1 cellular context compared by ENCODE assay signal in the genomic region with DNA sequence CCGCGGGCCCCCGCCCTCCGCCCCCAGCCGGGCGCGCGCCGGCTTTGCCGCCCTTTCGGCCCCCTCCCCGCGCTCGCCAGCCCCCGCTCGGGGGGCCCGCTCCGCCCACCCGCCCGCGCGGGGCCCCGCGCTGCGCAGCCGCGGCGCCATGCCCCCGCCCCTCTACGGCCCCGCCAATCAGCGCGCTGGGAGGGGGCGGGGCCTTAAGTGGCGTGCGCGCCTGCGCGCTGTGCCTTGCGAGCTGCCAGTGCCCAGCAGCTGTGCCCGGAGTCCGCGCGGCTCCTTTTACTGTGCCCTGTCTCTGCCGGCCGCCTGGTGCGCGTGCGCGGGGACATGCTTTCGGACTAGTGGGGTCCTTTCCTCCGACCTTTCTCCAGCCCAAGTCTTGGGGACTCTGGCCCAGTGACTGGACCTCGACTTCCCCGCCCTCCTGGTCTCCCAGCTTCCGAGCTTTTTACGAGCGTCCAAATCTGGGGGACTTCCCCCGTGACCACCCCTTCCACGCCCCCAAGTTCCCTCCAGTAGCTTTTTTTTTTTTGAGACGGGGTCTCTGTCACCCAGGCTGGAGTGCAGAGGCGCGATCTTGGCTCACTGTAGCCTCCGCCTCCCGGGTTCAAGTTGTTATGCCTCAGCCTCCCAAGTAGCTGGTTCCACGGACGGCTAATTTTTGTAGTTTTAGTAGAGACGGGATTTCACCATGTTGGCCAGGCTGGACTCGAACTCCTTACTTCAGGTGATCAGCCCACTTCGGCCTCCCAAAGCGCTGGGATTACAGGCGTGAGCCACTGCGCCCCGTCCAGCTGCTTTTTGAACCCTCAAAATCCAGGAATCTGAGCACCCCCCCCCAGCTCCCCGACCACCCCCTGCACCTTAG.
TF ChIP-seq lines count a peak whose summit lies in the region.

A gene with protein sequence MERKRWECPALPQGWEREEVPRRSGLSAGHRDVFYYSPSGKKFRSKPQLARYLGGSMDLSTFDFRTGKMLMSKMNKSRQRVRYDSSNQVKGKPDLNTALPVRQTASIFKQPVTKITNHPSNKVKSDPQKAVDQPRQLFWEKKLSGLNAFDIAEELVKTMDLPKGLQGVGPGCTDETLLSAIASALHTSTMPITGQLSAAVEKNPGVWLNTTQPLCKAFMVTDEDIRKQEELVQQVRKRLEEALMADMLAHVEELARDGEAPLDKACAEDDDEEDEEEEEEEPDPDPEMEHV (minus strand): TSS at position 111 of the 874 bp plus-strand sequence. CDS start 234 bp downstream, outside the sequence.

TF ChIP-seq in HepG2, 621 proteins besides CTCF, POLR2A, EP300 and RAD21 (continued from another document):
- TF ChIP-seq, protein P1, sequence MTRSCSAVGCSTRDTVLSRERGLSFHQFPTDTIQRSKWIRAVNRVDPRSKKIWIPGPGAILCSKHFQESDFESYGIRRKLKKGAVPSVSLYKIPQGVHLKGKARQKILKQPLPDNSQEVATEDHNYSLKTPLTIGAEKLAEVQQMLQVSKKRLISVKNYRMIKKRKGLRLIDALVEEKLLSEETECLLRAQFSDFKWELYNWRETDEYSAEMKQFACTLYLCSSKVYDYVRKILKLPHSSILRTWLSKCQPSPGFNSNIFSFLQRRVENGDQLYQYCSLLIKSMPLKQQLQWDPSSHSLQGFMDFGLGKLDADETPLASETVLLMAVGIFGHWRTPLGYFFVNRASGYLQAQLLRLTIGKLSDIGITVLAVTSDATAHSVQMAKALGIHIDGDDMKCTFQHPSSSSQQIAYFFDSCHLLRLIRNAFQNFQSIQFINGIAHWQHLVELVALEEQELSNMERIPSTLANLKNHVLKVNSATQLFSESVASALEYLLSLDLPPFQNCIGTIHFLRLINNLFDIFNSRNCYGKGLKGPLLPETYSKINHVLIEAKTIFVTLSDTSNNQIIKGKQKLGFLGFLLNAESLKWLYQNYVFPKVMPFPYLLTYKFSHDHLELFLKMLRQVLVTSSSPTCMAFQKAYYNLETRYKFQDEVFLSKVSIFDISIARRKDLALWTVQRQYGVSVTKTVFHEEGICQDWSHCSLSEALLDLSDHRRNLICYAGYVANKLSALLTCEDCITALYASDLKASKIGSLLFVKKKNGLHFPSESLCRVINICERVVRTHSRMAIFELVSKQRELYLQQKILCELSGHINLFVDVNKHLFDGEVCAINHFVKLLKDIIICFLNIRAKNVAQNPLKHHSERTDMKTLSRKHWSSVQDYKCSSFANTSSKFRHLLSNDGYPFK (CRISPR knock-in tag; IDR thresholded peaks at IDR 0.05; ENCODE audit: borderline replicate concordance): no peak
- TF ChIP-seq, protein P2, sequence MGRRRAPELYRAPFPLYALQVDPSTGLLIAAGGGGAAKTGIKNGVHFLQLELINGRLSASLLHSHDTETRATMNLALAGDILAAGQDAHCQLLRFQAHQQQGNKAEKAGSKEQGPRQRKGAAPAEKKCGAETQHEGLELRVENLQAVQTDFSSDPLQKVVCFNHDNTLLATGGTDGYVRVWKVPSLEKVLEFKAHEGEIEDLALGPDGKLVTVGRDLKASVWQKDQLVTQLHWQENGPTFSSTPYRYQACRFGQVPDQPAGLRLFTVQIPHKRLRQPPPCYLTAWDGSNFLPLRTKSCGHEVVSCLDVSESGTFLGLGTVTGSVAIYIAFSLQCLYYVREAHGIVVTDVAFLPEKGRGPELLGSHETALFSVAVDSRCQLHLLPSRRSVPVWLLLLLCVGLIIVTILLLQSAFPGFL (CRISPR knock-in tag; IDR thresholded peaks at IDR 0.05): no peak
- TF ChIP-seq, protein P3, sequence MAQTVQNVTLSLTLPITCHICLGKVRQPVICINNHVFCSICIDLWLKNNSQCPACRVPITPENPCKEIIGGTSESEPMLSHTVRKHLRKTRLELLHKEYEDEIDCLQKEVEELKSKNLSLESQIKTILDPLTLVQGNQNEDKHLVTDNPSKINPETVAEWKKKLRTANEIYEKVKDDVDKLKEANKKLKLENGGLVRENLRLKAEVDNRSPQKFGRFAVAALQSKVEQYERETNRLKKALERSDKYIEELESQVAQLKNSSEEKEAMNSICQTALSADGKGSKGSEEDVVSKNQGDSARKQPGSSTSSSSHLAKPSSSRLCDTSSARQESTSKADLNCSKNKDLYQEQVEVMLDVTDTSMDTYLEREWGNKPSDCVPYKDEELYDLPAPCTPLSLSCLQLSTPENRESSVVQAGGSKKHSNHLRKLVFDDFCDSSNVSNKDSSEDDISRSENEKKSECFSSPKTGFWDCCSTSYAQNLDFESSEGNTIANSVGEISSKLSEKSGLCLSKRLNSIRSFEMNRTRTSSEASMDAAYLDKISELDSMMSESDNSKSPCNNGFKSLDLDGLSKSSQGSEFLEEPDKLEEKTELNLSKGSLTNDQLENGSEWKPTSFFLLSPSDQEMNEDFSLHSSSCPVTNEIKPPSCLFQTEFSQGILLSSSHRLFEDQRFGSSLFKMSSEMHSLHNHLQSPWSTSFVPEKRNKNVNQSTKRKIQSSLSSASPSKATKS (CRISPR knock-in tag; IDR thresholded peaks at IDR 0.05): no peak
- TF ChIP-seq YY1 (IDR thresholded peaks at IDR 0.05; ENCODE audit: insufficient read depth, insufficient replicate concordance, low read depth, low read length) (peak; percentile 68), POLR2G (IDR thresholded peaks at IDR 0.05; ENCODE audit: low read depth, low read length) (peak; percentile 79), ATF7-NPFF (CRISPR knock-in tag; IDR thresholded peaks at IDR 0.05; ENCODE audit: low read depth) (no peak), ZNF274 (CRISPR knock-in tag; IDR thresholded peaks at IDR 0.05) (peak; percentile 31; the same call in 1 of the 2 replicates), SIN3A (IDR thresholded peaks at IDR 0.05; ENCODE audit: borderline replicate concordance, low read depth, low read length) (peak; percentile 20; the same call in 1 of the 2 replicates), ZNF761 (CRISPR knock-in tag; conservative IDR thresholded peaks at IDR 0.05) (no peak), RARA (CRISPR knock-in tag; IDR thresholded peaks at IDR 0.05) (no peak), TEAD2 (CRISPR knock-in tag; IDR thresholded peaks at IDR 0.05) (no peak), TAF1 (CRISPR knock-in tag; IDR thresholded peaks at IDR 0.05) (peak; percentile 72; the same call in 1 of the 2 replicates), POGZ (CRISPR knock-in tag; IDR thresholded peaks at IDR 0.05) (no peak), CEBPB (IDR thresholded peaks at IDR 0.05; ENCODE audit: borderline replicate concordance, low read depth, low read length) (no peak), ZFP37 (CRISPR knock-in tag; IDR thresholded peaks at IDR 0.05; ENCODE audit: borderline replicate concordance) (peak; percentile 71; the same call in 1 of the 2 replicates), ERF (CRISPR knock-in tag; IDR thresholded peaks at IDR 0.05) (peak; percentile 75), AKAP8 (CRISPR knock-in tag; IDR thresholded peaks at IDR 0.05) (peak; percentile 88; the same call in 1 of the 2 replicates), POLR2AphosphoS5 (IDR thresholded peaks at IDR 0.05; ENCODE audit: low read depth, low read length) (peak; percentile 86), GABPB1 (CRISPR knock-in tag; IDR thresholded peaks at IDR 0.05) (peak; percentile 48; the same call in 1 of the 2 replicates), NFATC3 (CRISPR knock-in tag; IDR thresholded peaks at IDR 0.05) (peak; percentile 42; the same call in 1 of the 2 replicates), SIX1 (CRISPR knock-in tag; IDR thresholded peaks at IDR 0.05; ENCODE audit: borderline replicate concordance) (no peak), YEATS2 (CRISPR knock-in tag; IDR thresholded peaks at IDR 0.05; ENCODE audit: borderline replicate concordance) (0 out of 2 replicates have a peak, but pooled peaks have one; percentile 15), AGO1 (IDR thresholded peaks at IDR 0.05; ENCODE audit: low read depth, low read length, poor library complexity, severe bottlenecking) (peak; percentile 94), PHF5A (CRISPR knock-in tag; IDR thresholded peaks at IDR 0.05; ENCODE audit: low read depth, unreplicated experiment) (no peak), ZNF567 (CRISPR knock-in tag; IDR thresholded peaks at IDR 0.05; ENCODE audit: borderline replicate concordance) (0 out of 2 replicates have a peak, but pooled peaks have one; percentile 48), ARHGAP35 (CRISPR knock-in tag; IDR thresholded peaks at IDR 0.05; ENCODE audit: borderline replicate concordance) (no peak)
- TF ChIP-seq, protein P4, sequence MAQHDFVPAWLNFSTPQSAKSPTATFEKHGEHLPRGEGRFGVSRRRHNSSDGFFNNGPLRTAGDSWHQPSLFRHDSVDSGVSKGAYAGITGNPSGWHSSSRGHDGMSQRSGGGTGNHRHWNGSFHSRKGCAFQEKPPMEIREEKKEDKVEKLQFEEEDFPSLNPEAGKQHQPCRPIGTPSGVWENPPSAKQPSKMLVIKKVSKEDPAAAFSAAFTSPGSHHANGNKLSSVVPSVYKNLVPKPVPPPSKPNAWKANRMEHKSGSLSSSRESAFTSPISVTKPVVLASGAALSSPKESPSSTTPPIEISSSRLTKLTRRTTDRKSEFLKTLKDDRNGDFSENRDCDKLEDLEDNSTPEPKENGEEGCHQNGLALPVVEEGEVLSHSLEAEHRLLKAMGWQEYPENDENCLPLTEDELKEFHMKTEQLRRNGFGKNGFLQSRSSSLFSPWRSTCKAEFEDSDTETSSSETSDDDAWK (CRISPR knock-in tag; IDR thresholded peaks at IDR 0.05): no peak
- TF ChIP-seq, protein P5, sequence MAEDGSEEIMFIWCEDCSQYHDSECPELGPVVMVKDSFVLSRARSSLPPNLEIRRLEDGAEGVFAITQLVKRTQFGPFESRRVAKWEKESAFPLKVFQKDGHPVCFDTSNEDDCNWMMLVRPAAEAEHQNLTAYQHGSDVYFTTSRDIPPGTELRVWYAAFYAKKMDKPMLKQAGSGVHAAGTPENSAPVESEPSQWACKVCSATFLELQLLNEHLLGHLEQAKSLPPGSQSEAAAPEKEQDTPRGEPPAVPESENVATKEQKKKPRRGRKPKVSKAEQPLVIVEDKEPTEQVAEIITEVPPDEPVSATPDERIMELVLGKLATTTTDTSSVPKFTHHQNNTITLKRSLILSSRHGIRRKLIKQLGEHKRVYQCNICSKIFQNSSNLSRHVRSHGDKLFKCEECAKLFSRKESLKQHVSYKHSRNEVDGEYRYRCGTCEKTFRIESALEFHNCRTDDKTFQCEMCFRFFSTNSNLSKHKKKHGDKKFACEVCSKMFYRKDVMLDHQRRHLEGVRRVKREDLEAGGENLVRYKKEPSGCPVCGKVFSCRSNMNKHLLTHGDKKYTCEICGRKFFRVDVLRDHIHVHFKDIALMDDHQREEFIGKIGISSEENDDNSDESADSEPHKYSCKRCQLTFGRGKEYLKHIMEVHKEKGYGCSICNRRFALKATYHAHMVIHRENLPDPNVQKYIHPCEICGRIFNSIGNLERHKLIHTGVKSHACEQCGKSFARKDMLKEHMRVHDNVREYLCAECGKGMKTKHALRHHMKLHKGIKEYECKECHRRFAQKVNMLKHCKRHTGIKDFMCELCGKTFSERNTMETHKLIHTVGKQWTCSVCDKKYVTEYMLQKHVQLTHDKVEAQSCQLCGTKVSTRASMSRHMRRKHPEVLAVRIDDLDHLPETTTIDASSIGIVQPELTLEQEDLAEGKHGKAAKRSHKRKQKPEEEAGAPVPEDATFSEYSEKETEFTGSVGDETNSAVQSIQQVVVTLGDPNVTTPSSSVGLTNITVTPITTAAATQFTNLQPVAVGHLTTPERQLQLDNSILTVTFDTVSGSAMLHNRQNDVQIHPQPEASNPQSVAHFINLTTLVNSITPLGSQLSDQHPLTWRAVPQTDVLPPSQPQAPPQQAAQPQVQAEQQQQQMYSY (CRISPR knock-in tag; IDR thresholded peaks at IDR 0.05): no peak
- TF ChIP-seq, protein P6, sequence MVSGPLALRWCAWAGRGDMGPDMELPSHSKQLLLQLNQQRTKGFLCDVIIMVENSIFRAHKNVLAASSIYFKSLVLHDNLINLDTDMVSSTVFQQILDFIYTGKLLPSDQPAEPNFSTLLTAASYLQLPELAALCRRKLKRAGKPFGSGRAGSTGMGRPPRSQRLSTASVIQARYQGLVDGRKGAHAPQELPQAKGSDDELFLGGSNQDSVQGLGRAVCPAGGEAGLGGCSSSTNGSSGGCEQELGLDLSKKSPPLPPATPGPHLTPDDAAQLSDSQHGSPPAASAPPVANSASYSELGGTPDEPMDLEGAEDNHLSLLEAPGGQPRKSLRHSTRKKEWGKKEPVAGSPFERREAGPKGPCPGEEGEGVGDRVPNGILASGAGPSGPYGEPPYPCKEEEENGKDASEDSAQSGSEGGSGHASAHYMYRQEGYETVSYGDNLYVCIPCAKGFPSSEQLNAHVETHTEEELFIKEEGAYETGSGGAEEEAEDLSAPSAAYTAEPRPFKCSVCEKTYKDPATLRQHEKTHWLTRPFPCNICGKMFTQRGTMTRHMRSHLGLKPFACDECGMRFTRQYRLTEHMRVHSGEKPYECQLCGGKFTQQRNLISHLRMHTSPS (CRISPR knock-in tag; IDR thresholded peaks at IDR 0.05; ENCODE audit: low read depth): peak; percentile 69; the same call in 1 of the 2 replicates
- TF ChIP-seq, protein P7, sequence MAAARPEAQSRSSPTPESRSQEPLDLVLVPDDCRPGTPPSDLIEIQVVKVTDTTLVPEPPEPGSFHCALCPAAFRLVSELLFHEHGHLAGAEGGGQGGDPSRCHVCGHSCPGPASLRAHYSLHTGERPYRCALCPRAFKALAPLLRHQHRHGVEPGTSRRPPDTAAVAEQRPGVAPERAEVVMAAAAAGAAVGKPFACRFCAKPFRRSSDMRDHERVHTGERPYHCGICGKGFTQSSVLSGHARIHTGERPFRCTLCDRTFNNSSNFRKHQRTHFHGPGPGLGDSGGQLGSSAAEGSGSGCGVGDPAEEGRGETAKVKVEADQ (CRISPR knock-in tag; IDR thresholded peaks at IDR 0.05; ENCODE audit: borderline replicate concordance): peak; percentile 82
- TF ChIP-seq, protein P8, sequence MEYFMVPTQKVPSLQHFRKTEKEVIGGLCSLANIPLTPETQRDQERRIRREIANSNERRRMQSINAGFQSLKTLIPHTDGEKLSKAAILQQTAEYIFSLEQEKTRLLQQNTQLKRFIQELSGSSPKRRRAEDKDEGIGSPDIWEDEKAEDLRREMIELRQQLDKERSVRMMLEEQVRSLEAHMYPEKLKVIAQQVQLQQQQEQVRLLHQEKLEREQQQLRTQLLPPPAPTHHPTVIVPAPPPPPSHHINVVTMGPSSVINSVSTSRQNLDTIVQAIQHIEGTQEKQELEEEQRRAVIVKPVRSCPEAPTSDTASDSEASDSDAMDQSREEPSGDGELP (IDR thresholded peaks at IDR 0.05; ENCODE audit: borderline replicate concordance, low read depth): peak; percentile 68; the same call in 1 of the 2 replicates
- TF ChIP-seq, protein P9, sequence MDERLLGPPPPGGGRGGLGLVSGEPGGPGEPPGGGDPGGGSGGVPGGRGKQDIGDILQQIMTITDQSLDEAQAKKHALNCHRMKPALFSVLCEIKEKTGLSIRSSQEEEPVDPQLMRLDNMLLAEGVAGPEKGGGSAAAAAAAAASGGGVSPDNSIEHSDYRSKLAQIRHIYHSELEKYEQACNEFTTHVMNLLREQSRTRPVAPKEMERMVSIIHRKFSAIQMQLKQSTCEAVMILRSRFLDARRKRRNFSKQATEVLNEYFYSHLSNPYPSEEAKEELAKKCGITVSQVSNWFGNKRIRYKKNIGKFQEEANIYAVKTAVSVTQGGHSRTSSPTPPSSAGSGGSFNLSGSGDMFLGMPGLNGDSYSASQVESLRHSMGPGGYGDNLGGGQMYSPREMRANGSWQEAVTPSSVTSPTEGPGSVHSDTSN (CRISPR knock-in tag; IDR thresholded peaks at IDR 0.05): no peak
- TF ChIP-seq, protein P10, sequence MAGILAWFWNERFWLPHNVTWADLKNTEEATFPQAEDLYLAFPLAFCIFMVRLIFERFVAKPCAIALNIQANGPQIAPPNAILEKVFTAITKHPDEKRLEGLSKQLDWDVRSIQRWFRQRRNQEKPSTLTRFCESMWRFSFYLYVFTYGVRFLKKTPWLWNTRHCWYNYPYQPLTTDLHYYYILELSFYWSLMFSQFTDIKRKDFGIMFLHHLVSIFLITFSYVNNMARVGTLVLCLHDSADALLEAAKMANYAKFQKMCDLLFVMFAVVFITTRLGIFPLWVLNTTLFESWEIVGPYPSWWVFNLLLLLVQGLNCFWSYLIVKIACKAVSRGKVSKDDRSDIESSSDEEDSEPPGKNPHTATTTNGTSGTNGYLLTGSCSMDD (CRISPR knock-in tag; IDR thresholded peaks at IDR 0.05): no peak
